In genomic region chr16:53960954-53961616, GRCh38 we compare ENCODE assay signal across 24 cellular contexts.
DNase-seq lines count a peak whose midpoint lies in the region; ATAC-seq and TF ChIP-seq lines count a peak whose summit lies in the region.
"Had no signal": no experiment of that assay in that cellular context is flagged by ENCODE, and none has a peak within 500 bp of the region (broad histone marks: within the 10 kb centered on the region; RNA-seq: fewer than 3 reads in every experiment).

No MANE protein-coding gene starts in this region.

- H3K4me1 Mint-ChIP-seq in CD4-positive, CD25-positive, alpha-beta regulatory T cell: peaks cover 2 to 7% (median 5%) of the 10 kb centered on the region in 4 donors
- H3K4me1 Mint-ChIP-seq: activated naive CD4-positive, alpha-beta T cell treated with anti-CD3 and anti-CD28 coated beads, Interleukin-2, amount 50 U/mL, for 24 hours had no signal

- H4K20me1 ChIP-seq in DND-41 (ENCODE audit: insufficient read depth, low read length): no peaks in the 10 kb centered on the region

- no peaks in the 10 kb centered on the region for H3K27me3 Mint-ChIP-seq in CD4-positive, CD25-positive, alpha-beta regulatory T cell
- H3K27me3 Mint-ChIP-seq: activated naive CD4-positive, alpha-beta T cell treated with anti-CD3 and anti-CD28 coated beads, Interleukin-2, amount 50 U/mL, for 24 hours had no signal

- no peaks in the 10 kb centered on the region for H3K9me3 ChIP-seq in CD4-positive, CD25-positive, alpha-beta regulatory T cell (ENCODE audit: control insufficient read depth in 2 of 2, low read length in 2 of 2)
- H3K9me3 ChIP-seq in DND-41 (ENCODE audit: insufficient read depth, low read length, severe bottlenecking): no peaks in the 10 kb centered on the region
- no peaks in the 10 kb centered on the region for H3K9me3 ChIP-seq in tibial artery
- H3K9me3 ChIP-seq: body of pancreas, Caco-2 had no signal

- peak overlapping the region in 2 of 3 donors; percentile 14 to 66 for H3K27ac Mint-ChIP-seq in CD4-positive, CD25-positive, alpha-beta regulatory T cell
- H3K27ac Mint-ChIP-seq: activated naive CD4-positive, alpha-beta T cell treated with anti-CD3 and anti-CD28 coated beads, Interleukin-2, amount 50 U/mL, for 24 hours; T-helper 1 cell treated with Interleukin-12 subunit alpha and Interleukin-12 subunit beta and Interleukin-4 antibody, amounts not matched to agents 30 μg/mL and 1 μg/mL, for 36 hours had no signal

- no peaks in the 10 kb centered on the region for H3K4me1 ChIP-seq in CD4-positive, CD25-positive, alpha-beta regulatory T cell (ENCODE audit: control insufficient read depth, insufficient read depth, low read length, poor library complexity, severe bottlenecking)
- H3K4me1 ChIP-seq in DND-41 (ENCODE audit: insufficient read depth, low read length) (peaks cover 28% of the 10 kb centered on the region), tibial artery (no peaks in the 10 kb centered on the region)
- H3K4me1 ChIP-seq: body of pancreas, Caco-2 had no signal

- no peaks in the 10 kb centered on the region for H3K79me2 ChIP-seq in DND-41 (ENCODE audit: insufficient read depth, low read length)

- no peak overlapping the region for H3K4me2 ChIP-seq in DND-41 (ENCODE audit: insufficient read depth, low read length)

- intact Hi-C loops in tibial artery (cut with DNase I; ENCODE audit: low total_unique reads): no loop called here

- no peak overlapping the region for H2AFZ ChIP-seq in DND-41 (ENCODE audit: low read depth, low read length)

- no peak for DNase-seq in CD4-positive, CD25-positive, alpha-beta regulatory T cell
- DNase-seq in DND-41 (no peak), NCI-H2227 (lab: John Stamatoyannopoulos, UW; ENCODE audit: unreplicated experiment) (peak; percentile 59), left kidney (ENCODE audit: low read depth, low spot score) (peak; percentile 94), HuH-7 (ENCODE audit: low spot score) (no peak), tibial artery (no peak), HCEC 1CT (no peak)
- DNase-seq in activated effector memory CD4-positive, alpha-beta T cell treated with Interleukin-2 at 50 U/mL for 16 hours: no peak
- DNase-seq: activated CD4-positive, alpha-beta T cell treated with anti-CD3 and anti-CD28 coated beads, Interleukin-2, amount 50 U/mL, for 48 hours; activated T-cell treated with anti-CD3 and anti-CD28 coated beads, Interleukin-2, amount 50 U/mL, for 1 hour; body of pancreas; Caco-2; GDM1; H7; KBM-7; left colon; MV-4-11; NCI-H510A; SHP77 treated with DMSO at 0.1 percent for 48 hours; stimulated activated CD4-positive, alpha-beta T cell treated with anti-CD3 and anti-CD28 coated beads, Interleukin-4, amount 100 ng/mL, for 4 hours had no signal

- H3K4me3 ChIP-seq in CD4-positive, CD25-positive, alpha-beta regulatory T cell (ENCODE audit: low read depth, low read length): no peak overlapping the region
- no peak overlapping the region for H3K4me3 ChIP-seq in DND-41 (ENCODE audit: low read depth in 1 of 2, low read length in 2 of 2)
- H3K4me3 ChIP-seq in tibial artery: no peak overlapping the region
- H3K4me3 ChIP-seq: body of pancreas, skin epidermis had no signal

- H3K9ac ChIP-seq in DND-41 (ENCODE audit: low read depth, low read length): no peak overlapping the region

- H3K27me3 ChIP-seq in CD4-positive, CD25-positive, alpha-beta regulatory T cell (ENCODE audit: control insufficient read depth, insufficient read depth, low read length): no peaks in the 10 kb centered on the region
- no peaks in the 10 kb centered on the region for H3K27me3 ChIP-seq in DND-41 (ENCODE audit: insufficient read depth, low read length, poor library complexity)
- no peaks in the 10 kb centered on the region for H3K27me3 ChIP-seq in tibial artery
- H3K27me3 ChIP-seq: body of pancreas had no signal

- no peak for ATAC-seq in CD4-positive, CD25-positive, alpha-beta regulatory T cell (ENCODE audit: low read depth in 2 of 2)
- ATAC-seq in DND-41 (ENCODE audit: insufficient read depth, low read depth): no peak
- ATAC-seq: body of pancreas, left colon had no signal

- no peaks in the 10 kb centered on the region for H3K36me3 ChIP-seq in CD4-positive, CD25-positive, alpha-beta regulatory T cell (ENCODE audit: control insufficient read depth, insufficient read depth, low read length)
- H3K36me3 ChIP-seq in DND-41 (ENCODE audit: insufficient read depth, low read length) (no peaks in the 10 kb centered on the region), tibial artery (no peaks in the 10 kb centered on the region)

- no peak overlapping the region for H3K27ac ChIP-seq in CD4-positive, CD25-positive, alpha-beta regulatory T cell (ENCODE audit: insufficient read depth, low read length, poor library complexity, severe bottlenecking)
- H3K27ac ChIP-seq in DND-41 (ENCODE audit: low read length) (peak overlapping the region; percentile 39; the same call in 1 of the 2 replicates), tibial artery (no peak overlapping the region)
- H3K27ac ChIP-seq: body of pancreas, skin epidermis, VCaP had no signal

- no peaks in the 10 kb centered on the region for H3K9me3 Mint-ChIP-seq in CD4-positive, CD25-positive, alpha-beta regulatory T cell
- H3K9me3 Mint-ChIP-seq: activated naive CD4-positive, alpha-beta T cell treated with anti-CD3 and anti-CD28 coated beads, Interleukin-2, amount 50 U/mL, for 24 hours; T-helper 1 cell treated with Interleukin-12 subunit alpha and Interleukin-12 subunit beta and Interleukin-4 antibody, amounts not matched to agents 30 μg/mL and 1 μg/mL, for 36 hours had no signal

- TF ChIP-seq CTCF in DND-41 (IDR thresholded peaks at IDR 0.05; ENCODE audit: borderline replicate concordance, extremely low read depth, low read length, poor library complexity, severe bottlenecking) (no peak), tibial artery (IDR thresholded peaks at IDR 0.05) (no peak)

- no peak overlapping the region for H3K4me3 Mint-ChIP-seq in CD4-positive, CD25-positive, alpha-beta regulatory T cell
- H3K4me3 Mint-ChIP-seq: activated naive CD4-positive, alpha-beta T cell treated with anti-CD3 and anti-CD28 coated beads, Interleukin-2, amount 50 U/mL, for 24 hours; T-helper 1 cell treated with Interleukin-12 subunit alpha and Interleukin-12 subunit beta and Interleukin-4 antibody, amounts not matched to agents 30 μg/mL and 1 μg/mL, for 36 hours had no signal

- H3K36me3 Mint-ChIP-seq in CD4-positive, CD25-positive, alpha-beta regulatory T cell: peaks cover 12% of the 10 kb centered on the region

Comparison
In these comparisons a context has a peak if more than half of its experiments do, and no peak if none do; other contexts are left out.
1. DNase-seq: peak in NCI-H2227 (single experiment) and left kidney (single experiment); none in CD4-positive, CD25-positive, alpha-beta regulatory T cell (0 of 3), DND-41 (single experiment), HuH-7 (single experiment), tibial artery (0 of 2), HCEC 1CT (single experiment) and activated effector memory CD4-positive, alpha-beta T cell treated with Interleukin-2 at 50 U/mL for 16 hours (single experiment).